Comparison of ENCODE assay signal across 9 cellular contexts in genomic region chr11:2691991-2692841, GRCh38. TPM values are rescaled to one million over a fixed set of nuclear protein-coding genes. Genes with fewer than 3 reads are reported as not detected.
DNase-seq lines count a peak whose midpoint lies in the region; ATAC-seq, FAIRE-seq and TF ChIP-seq lines count a peak whose summit lies in the region.
"Had no signal": no experiment of that assay in that cellular context is flagged by ENCODE, and none has a peak within 500 bp of the region (broad histone marks: within the 10 kb centered on the region; RNA-seq: fewer than 3 reads in every experiment).

No MANE protein-coding gene starts in this region.

- RAD21 ChIA-PET in GM12878 (lab: Charles Lee; ENCODE audit: unreplicated experiment) = no interaction called here

- no peaks in the 10 kb centered on the region; the same call in 1 of the 2 replicates for H3K27me3 ChIP-seq in GM06990 (replicated peaks; ENCODE audit: control insufficient read depth, insufficient read depth, low read length)
- H3K27me3 ChIP-seq in GM12878 (replicated peaks in 1 of 2; ENCODE audit: control insufficient read depth in 2 of 2, insufficient read depth in 2 of 2, low read length in 1 of 2) = no peaks in the 10 kb centered on the region; a peak in 1 of 4 replicates
- H3K27me3 ChIP-seq in CD8-positive, alpha-beta T cell (ENCODE audit: insufficient read depth, low read length) = no peaks in the 10 kb centered on the region

- no peak overlapping the region for H3K4me2 ChIP-seq in GM12878 (ENCODE audit: control insufficient read depth, insufficient read depth)

- POLR2A ChIA-PET in GM12878 (lab: Charles Lee) = no interaction called here
- POLR2A ChIA-PET in CD8-positive, alpha-beta T cell (lab: Charles Lee) = no interaction called here

- H3K9me3 ChIP-seq in GM12878 (replicated peaks; ENCODE audit: control insufficient read depth, insufficient read depth, low read length) = no peaks in the 10 kb centered on the region
- H3K9me3 ChIP-seq in CD8-positive, alpha-beta T cell (ENCODE audit: low read length) = no peaks in the 10 kb centered on the region

- CTCF ChIA-PET in GM12878 (lab: Yijun Ruan, JAX) = interaction anchor here (1.4 kb wide), 1 partner anchor 14 kb away, joined by 3 read pairs; no protein-coding TSS in a partner anchor
- CTCF ChIA-PET in CD8-positive, alpha-beta T cell (lab: Charles Lee) = no interaction called here

- WGBS in GM12878 (ENCODE audit: insufficient coverage, insufficient replicate concordance, low lambda C conversion rate, missing lambda C conversion rate) = 38% methylated on average over 3 of the region's 3 CpGs

- TF ChIP-seq EP300 in GM12878 (IDR thresholded peaks at IDR 0.05; ENCODE audit: borderline replicate concordance in 1 of 2, control insufficient read depth in 1 of 2, low read depth in 2 of 2, low read length in 2 of 2) = no peak

- H3K4me3 Mint-ChIP-seq in nephron progenitor cell = peak overlapping the region; percentile 29
- no peak overlapping the region for H3K4me3 Mint-ChIP-seq in CD8-positive, alpha-beta T cell
- H3K4me3 Mint-ChIP-seq: activated CD4-positive, alpha-beta T cell treated with anti-CD3 and anti-CD28 coated beads, Interleukin-2, amount 10 ng/mL, durations not matched to agents 7 days and 5 days had no signal

- H3K36me3 Mint-ChIP-seq in nephron progenitor cell (ENCODE audit: low read depth) = peaks cover 19% of the 10 kb centered on the region
- peaks cover 6% of the 10 kb centered on the region for H3K36me3 Mint-ChIP-seq in CD8-positive, alpha-beta T cell

- no peak for DNase-seq in GM06990 (ENCODE audit: extremely low read depth, insufficient read length)
- peak; percentile 62 for DNase-seq in NAMALWA (ENCODE audit: low spot score)
- no peak for DNase-seq in GM12878 (ENCODE audit: low read depth, low spot score)
- no peak for DNase-seq in nephron progenitor cell
- DNase-seq in occipital lobe (lab: John Stamatoyannopoulos, UW) = no peak
- no peak for DNase-seq in hippocampal formation (lab: John Stamatoyannopoulos, UW)
- no peak for DNase-seq in CD1c-positive myeloid dendritic cell (ENCODE audit: extremely low spot score)
- DNase-seq in CD8-positive, alpha-beta T cell = no peak
- DNase-seq: activated CD4-positive, alpha-beta T cell treated with anti-CD3 and anti-CD28 coated beads, Interleukin-2, amount 10 ng/mL, durations not matched to agents 7 days and 5 days had no signal

- in situ Hi-C loops in GM12878 (cut with MboI) = no loop called here

- H3K4me1 Mint-ChIP-seq in nephron progenitor cell = peaks cover 100% of the 10 kb centered on the region
- H3K4me1 Mint-ChIP-seq in CD8-positive, alpha-beta T cell (ENCODE audit: low read depth) = no peaks in the 10 kb centered on the region
- H3K4me1 Mint-ChIP-seq: activated CD4-positive, alpha-beta T cell treated with anti-CD3 and anti-CD28 coated beads, Interleukin-2, amount 10 ng/mL, durations not matched to agents 7 days and 5 days had no signal

- no peak overlapping the region for H3K9ac ChIP-seq in GM12878 (ENCODE audit: control insufficient read depth, insufficient read depth, low read length)

- TF ChIP-seq CTCF in GM06990 (IDR thresholded peaks at IDR 0.05; ENCODE audit: insufficient read depth, low read length, poor library complexity, severe bottlenecking) = peak; percentile 45
- peak; percentile 32 to 42 (median 32); a peak in 4 of 6 replicates for TF ChIP-seq CTCF in GM12878 (IDR thresholded peaks at IDR 0.05 in 2 of 3, conservative IDR thresholded peaks at IDR 0.05 in 1 of 3; ENCODE audit: control insufficient read depth in 2 of 3, extremely low read depth in 1 of 3, insufficient read depth in 1 of 3, low read depth in 3 of 3, low read length in 3 of 3)
- no peak for TF ChIP-seq CTCF in nephron progenitor cell (IDR thresholded peaks at IDR 0.05)
- no peak for TF ChIP-seq CTCF in CD8-positive, alpha-beta T cell (IDR thresholded peaks at IDR 0.05)

- peak overlapping the region; percentile 87 for H3K27ac Mint-ChIP-seq in nephron progenitor cell
- no peak overlapping the region for H3K27ac Mint-ChIP-seq in CD8-positive, alpha-beta T cell
- H3K27ac Mint-ChIP-seq: activated CD4-positive, alpha-beta T cell treated with anti-CD3 and anti-CD28 coated beads, Interleukin-2, amount 10 ng/mL, durations not matched to agents 7 days and 5 days had no signal

- no peak for TF ChIP-seq POLR2A in GM12878 (IDR thresholded peaks at IDR 0.05; ENCODE audit: low read depth, low read length)

- H3K4me3 ChIP-seq in GM06990 (replicated peaks; ENCODE audit: low read depth, low read length) (no peak overlapping the region), GM12878 (no peak overlapping the region)
- no peak overlapping the region for H3K4me3 ChIP-seq in CD8-positive, alpha-beta T cell (ENCODE audit: low read depth, low read length)

- ATAC-seq in GM12878 = peak; percentile 37; the same call in 2 of the 3 replicates
- ATAC-seq in CD8-positive, alpha-beta T cell = no peak

- H3K4me1 ChIP-seq in GM12878 (ENCODE audit: control insufficient read depth, insufficient read depth, low read length) = no peaks in the 10 kb centered on the region; the same call in 1 of the 2 replicates
- no peaks in the 10 kb centered on the region for H3K4me1 ChIP-seq in CD8-positive, alpha-beta T cell (ENCODE audit: insufficient read depth, low read length)

- FAIRE-seq in GM12878 (lab: Jason Lieb, UNC) = no peak

- intact Hi-C loops in GM12878 (cut with micrococcal nuclease; ENCODE audit: unreplicated experiment) = no loop called here
- intact Hi-C loops in CD8-positive, alpha-beta T cell (cut with DNase I, micrococcal nuclease) = no loop called here

- H3K79me2 ChIP-seq in GM12878 (ENCODE audit: control insufficient read depth, insufficient read depth, low read length) = peaks cover 25% of the 10 kb centered on the region

- H3K36me3 ChIP-seq in GM06990 (ENCODE audit: control insufficient read depth, insufficient read depth, low read length) (peaks cover 2% of the 10 kb centered on the region), GM12878 (ENCODE audit: control insufficient read depth in 2 of 2, insufficient read depth in 2 of 2, low read length in 1 of 2) (peaks cover 0 to 2% of the 10 kb centered on the region in 2 experiments; a peak in 1 of 4 replicates)
- no peaks in the 10 kb centered on the region for H3K36me3 ChIP-seq in CD8-positive, alpha-beta T cell (ENCODE audit: insufficient read depth, low read length)

- SMC1A ChIA-PET in GM12878 (lab: Charles Lee; ENCODE audit: uncharacterized antibody, unreplicated experiment) = interaction anchor here (3.1 kb wide), 1 partner anchor 11 kb away, joined by 7 read pairs; no protein-coding TSS in a partner anchor

- no peak overlapping the region for H3K27ac ChIP-seq in GM12878 (ENCODE audit: control insufficient read depth, insufficient read depth)
- H3K27ac ChIP-seq in CD8-positive, alpha-beta T cell (ENCODE audit: low read depth, low read length) = no peak overlapping the region

- no peak overlapping the region for H2AFZ ChIP-seq in GM12878 (ENCODE audit: control insufficient read depth, low read depth, low read length)

- no peaks in the 10 kb centered on the region for H3K9me3 Mint-ChIP-seq in nephron progenitor cell
- H3K9me3 Mint-ChIP-seq in CD8-positive, alpha-beta T cell = no peaks in the 10 kb centered on the region
- H3K9me3 Mint-ChIP-seq: activated CD4-positive, alpha-beta T cell treated with anti-CD3 and anti-CD28 coated beads, Interleukin-2, amount 10 ng/mL, durations not matched to agents 7 days and 5 days had no signal

- no TSS peak for BruUV-seq in GM12878 (replicated peaks; lab: Mats Ljungman, UMichigan)

- no peaks in the 10 kb centered on the region for H4K20me1 ChIP-seq in GM12878 (ENCODE audit: control insufficient read depth, insufficient read depth)

- TF ChIP-seq RAD21 in GM12878 (IDR thresholded peaks at IDR 0.05; ENCODE audit: insufficient read depth, low read depth, low read length) = 0 out of 2 replicates have a peak, but pooled peaks have one; percentile 8

- H3K27me3 Mint-ChIP-seq in nephron progenitor cell (ENCODE audit: low read depth, poor library complexity) = peaks cover 6% of the 10 kb centered on the region
- no peaks in the 10 kb centered on the region for H3K27me3 Mint-ChIP-seq in CD8-positive, alpha-beta T cell (ENCODE audit: low read depth)
- H3K27me3 Mint-ChIP-seq: activated CD4-positive, alpha-beta T cell treated with anti-CD3 and anti-CD28 coated beads, Interleukin-2, amount 10 ng/mL, durations not matched to agents 7 days and 5 days had no signal

TF ChIP-seq in GM12878, 131 proteins besides CTCF, POLR2A, EP300 and RAD21 (continues in another document):
- TF ChIP-seq MEF2B (IDR thresholded peaks at IDR 0.05; ENCODE audit: partially characterized antibody, poor library complexity, severe bottlenecking) = peak; percentile 40
- no peak for TF ChIP-seq BHLHE40 (IDR thresholded peaks at IDR 0.05; ENCODE audit: borderline replicate concordance in 1 of 2, low read depth in 2 of 2, low read length in 1 of 2)
- peak; percentile 29; the same call in 1 of the 2 replicates for TF ChIP-seq SMC3 (IDR thresholded peaks at IDR 0.05; ENCODE audit: borderline replicate concordance, low read length)
- no peak for TF ChIP-seq MEF2A (IDR thresholded peaks at IDR 0.05; ENCODE audit: insufficient read depth, low read depth, low read length)

RNA-seq across cellular contexts. Expression of gene KCNQ1OT1, which starts 7.6 kb away (rescaled TPM):
- 19.7 and 20.8 TPM in 2 replicates for total RNA-seq in GM12878 (2013; cell fraction: nucleolus; rRNA removed)
- total RNA-seq in GM12878 (2014; rRNA removed) (1.1 TPM in 2 replicates), GM12878 (2014; rRNA removed; fragmentation: Illumina TruSeq; extraction: Trizol) (1.6 and 1.7 TPM in 2 replicates), GM12878 (2021) (1.1 and 1.3 TPM in 2 replicates), occipital lobe (2.8 TPM)
- polyA plus RNA-seq in GM12878 (2011; ENCODE audit: low read depth) = 0.21 TPM
- polyA plus RNA-seq in GM12878 (2011; rRNA removed) (0.22 and 0.27 TPM in 2 replicates), GM12878 (2014; fragmentation: Illumina TruSeq; extraction: Trizol) (0.35 and 0.36 TPM in 2 replicates), GM12878 (2014; fragmentation: Nextera tagmentation; extraction: Ambion mirVana) (under 1 TPM; 0.02 to 0.13 TPM), GM12878 (2014; rRNA removed) (0.31 and 0.34 TPM in 2 replicates), GM12878 (2016; fragmentation: Nextera tagmentation; extraction: Ambion mirVana) (under 1 TPM; 0.47 to 0.62 TPM)
- polyA plus RNA-seq in GM12878 (2011; cell fraction: cytosol; rRNA removed) = 0.01 and 0.02 TPM in 2 replicates
- polyA plus RNA-seq in GM12878 (2011; cell fraction: nucleus; rRNA removed) = 1.7 and 1.8 TPM in 2 replicates
- polyA plus RNA-seq in GM12878 (2012) = 0.31 TPM in 2 replicates
- polyA minus RNA-seq in GM12878 (2011; rRNA and poly(A)+ RNA removed) = 2.4 and 3.0 TPM in 2 replicates
- 0.10 and 0.13 TPM in 2 replicates for polyA minus RNA-seq in GM12878 (2011; cell fraction: cytosol; rRNA and poly(A)+ RNA removed)
- polyA minus RNA-seq in GM12878 (2011; cell fraction: nucleus; rRNA and poly(A)+ RNA removed) = 4.2 and 7.3 TPM in 2 replicates
- under 1 TPM; 0.42 to 0.52 TPM for total RNA-seq in CD8-positive, alpha-beta T cell

Comparison
In these comparisons a context has a peak if more than half of its experiments do, and no peak if none do; other contexts are left out.
1. CTCF ChIP-seq: peak in GM06990 (single experiment) and GM12878 (3 of 3); none in nephron progenitor cell (single experiment) and CD8-positive, alpha-beta T cell (single experiment).